11 cellular contexts compared by ENCODE assay signal in the genomic region with DNA sequence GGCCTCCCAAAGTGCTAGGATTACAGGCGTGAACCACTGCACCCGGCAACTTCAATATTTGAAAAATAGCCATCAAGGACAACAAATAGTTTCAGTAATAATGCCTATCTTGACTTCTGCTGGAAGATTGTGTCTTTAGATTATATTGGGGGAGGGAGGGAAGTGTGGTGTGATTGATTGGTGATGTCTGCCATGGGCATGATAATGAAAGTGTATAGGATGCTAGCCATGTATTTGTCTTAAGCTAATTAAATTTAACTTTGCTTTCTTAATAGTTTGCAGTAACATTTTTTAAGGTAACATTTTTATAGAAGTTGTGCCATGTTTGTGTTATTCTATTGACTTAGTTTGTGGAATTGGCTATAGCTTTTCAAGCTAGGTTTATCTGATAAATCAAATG. TPM values are rescaled to one million over a fixed set of nuclear protein-coding genes. Genes with fewer than 3 reads are reported as not detected.
A peak's percentile ranks its signal among the peaks of the same experiment; 100 is the strongest.
DNase-seq lines count a peak whose midpoint lies in the region; ATAC-seq and TF ChIP-seq lines count a peak whose summit lies in the region.
"Had no signal": no experiment of that assay in that cellular context is flagged by ENCODE, and none has a peak within 500 bp of the region (broad histone marks: within the 10 kb centered on the region; RNA-seq: fewer than 3 reads in every experiment).

No MANE protein-coding gene starts in this region.

- no peaks in the 10 kb centered on the region for H3K27me3 Mint-ChIP-seq in activated T-cell treated with anti-CD3 and anti-CD28 coated beads, Interleukin-2, amount 50 U/mL, for 72 hours (ENCODE audit: low read depth)
- H3K27me3 Mint-ChIP-seq in IgD-negative memory B cell: no peaks in the 10 kb centered on the region
- H3K27me3 Mint-ChIP-seq in central memory CD8-positive, alpha-beta T cell: no peaks in the 10 kb centered on the region

- no peaks in the 10 kb centered on the region for H3K9me2 ChIP-seq in Karpas-422 (replicated peaks; ENCODE audit: insufficient read depth, low read length)

- H3K4me3 ChIP-seq in parathyroid adenoma (ENCODE audit: low read depth, low read length): no peak overlapping the region
- no peak overlapping the region for H3K4me3 ChIP-seq in Karpas-422 (ENCODE audit: low read length)
- no peak overlapping the region for H3K4me3 ChIP-seq in brain microvascular endothelial cell (ENCODE audit: low read depth, low read length)
- H3K4me3 ChIP-seq: vagina had no signal

- TF ChIP-seq CTCF in parathyroid adenoma (IDR thresholded peaks at IDR 0.05) (no peak), brain microvascular endothelial cell (IDR thresholded peaks at IDR 0.05; ENCODE audit: low read depth, low read length, missing control alignments) (no peak)

- no peak for DNase-seq in activated T-cell treated with anti-CD3 and anti-CD28 coated beads, Interleukin-2, amount 50 U/mL, for 72 hours
- DNase-seq in activated T-cell treated with anti-CD3 and anti-CD28 coated beads, Interleukin-2, amount 50 U/mL, for 48 hours: no peak
- DNase-seq in central memory CD8-positive, alpha-beta T cell (ENCODE audit: low spot score in 2 of 2): no peak
- DNase-seq in Karpas-422 (no peak), brain microvascular endothelial cell (no peak)
- DNase-seq: caudate nucleus, NCI-H1694 had no signal

- no peak for ATAC-seq in activated T-cell treated with anti-CD3 and anti-CD28 coated beads, Interleukin-2, amount 50 U/mL, for 72 hours (replicated peaks in 1 of 2)
- no peak for ATAC-seq in central memory CD8-positive, alpha-beta T cell (replicated peaks; ENCODE audit: extremely low read depth, poor library complexity, severe bottlenecking)
- no peak for ATAC-seq in GM18511 (IDR thresholded peaks at IDR 0.05; ENCODE audit: unreplicated experiment)

- H2AFZ ChIP-seq in parathyroid adenoma: no peak overlapping the region
- no peak overlapping the region for H2AFZ ChIP-seq in Karpas-422 (ENCODE audit: low read length)

- peaks cover 60% of the 10 kb centered on the region for H3K4me1 Mint-ChIP-seq in activated T-cell treated with anti-CD3 and anti-CD28 coated beads, Interleukin-2, amount 50 U/mL, for 72 hours (ENCODE audit: low read depth)
- H3K4me1 Mint-ChIP-seq in IgD-negative memory B cell: peaks cover 31 to 42% (median 39%) of the 10 kb centered on the region in 3 donors
- H3K4me1 Mint-ChIP-seq in central memory CD8-positive, alpha-beta T cell: peaks cover 67% of the 10 kb centered on the region

- H3K9ac ChIP-seq in parathyroid adenoma (no peak overlapping the region), Karpas-422 (ENCODE audit: low read length) (no peak overlapping the region)

- H3K4me2 ChIP-seq in parathyroid adenoma (ENCODE audit: low read length) (peak overlapping the region; percentile 11), Karpas-422 (ENCODE audit: low read depth, low read length, poor library complexity, severe bottlenecking) (no peak overlapping the region)

- H3K4me3 Mint-ChIP-seq in activated T-cell treated with anti-CD3 and anti-CD28 coated beads, Interleukin-2, amount 50 U/mL, for 72 hours: peak overlapping the region; percentile 92
- peak overlapping the region; percentile 25 to 85 (median 65) for H3K4me3 Mint-ChIP-seq in IgD-negative memory B cell
- H3K4me3 Mint-ChIP-seq in central memory CD8-positive, alpha-beta T cell: peak overlapping the region; percentile 62

- no peaks in the 10 kb centered on the region for H3K9me3 Mint-ChIP-seq in activated T-cell treated with anti-CD3 and anti-CD28 coated beads, Interleukin-2, amount 50 U/mL, for 72 hours
- no peaks in the 10 kb centered on the region for H3K9me3 Mint-ChIP-seq in IgD-negative memory B cell
- H3K9me3 Mint-ChIP-seq in central memory CD8-positive, alpha-beta T cell: no peaks in the 10 kb centered on the region

- H3K4me1 ChIP-seq in parathyroid adenoma (no peaks in the 10 kb centered on the region), Karpas-422 (ENCODE audit: low read length) (no peaks in the 10 kb centered on the region)

- in situ Hi-C loops in brain microvascular endothelial cell (cut with HindIII; ENCODE audit: low pct_ligation_motif_present, low sequenced_read_pairs): no loop called here

- peaks cover 60% of the 10 kb centered on the region for H3K79me2 ChIP-seq in parathyroid adenoma
- H3K79me2 ChIP-seq in Karpas-422 (ENCODE audit: low read length): no peaks in the 10 kb centered on the region

- H3K36me3 ChIP-seq in parathyroid adenoma (ENCODE audit: control insufficient read depth, insufficient read depth, low read length): no peaks in the 10 kb centered on the region
- H3K36me3 ChIP-seq in Karpas-422 (ENCODE audit: insufficient read depth, low read length): no peaks in the 10 kb centered on the region
- H3K36me3 ChIP-seq in brain microvascular endothelial cell (replicated peaks): no peaks in the 10 kb centered on the region
- H3K36me3 ChIP-seq: vagina had no signal

- H3K27me3 ChIP-seq in parathyroid adenoma (ENCODE audit: control insufficient read depth, insufficient read depth, low read length) (no peaks in the 10 kb centered on the region), Karpas-422 (ENCODE audit: low read length) (no peaks in the 10 kb centered on the region), brain microvascular endothelial cell (replicated peaks) (no peaks in the 10 kb centered on the region)
- H3K27me3 ChIP-seq: vagina had no signal

- H4K20me1 ChIP-seq in Karpas-422 (ENCODE audit: insufficient read depth, low read depth, low read length): no peaks in the 10 kb centered on the region

- H3K9me3 ChIP-seq in parathyroid adenoma (ENCODE audit: control insufficient read depth, low read length) (no peaks in the 10 kb centered on the region), Karpas-422 (ENCODE audit: low read length) (no peaks in the 10 kb centered on the region)
- H3K9me3 ChIP-seq: vagina had no signal

- H3K27ac ChIP-seq in parathyroid adenoma: no peak overlapping the region
- H3K27ac ChIP-seq in Karpas-422 (ENCODE audit: low read length): no peak overlapping the region
- no peak overlapping the region for H3K27ac ChIP-seq in brain microvascular endothelial cell
- H3K27ac ChIP-seq: vagina had no signal

- peak overlapping the region; percentile 85 for H3K27ac Mint-ChIP-seq in activated T-cell treated with anti-CD3 and anti-CD28 coated beads, Interleukin-2, amount 50 U/mL, for 72 hours
- H3K27ac Mint-ChIP-seq in IgD-negative memory B cell: peak overlapping the region in 2 of 3 donors; percentile 46 to 67
- peak overlapping the region; percentile 71 for H3K27ac Mint-ChIP-seq in central memory CD8-positive, alpha-beta T cell (ENCODE audit: low read depth)

- H3K36me3 Mint-ChIP-seq in activated T-cell treated with anti-CD3 and anti-CD28 coated beads, Interleukin-2, amount 50 U/mL, for 72 hours (ENCODE audit: insufficient read depth in 2 of 2): peaks cover 10 to 19% of the 10 kb centered on the region in 2 donors
- no peaks in the 10 kb centered on the region for H3K36me3 Mint-ChIP-seq in IgD-negative memory B cell
- peaks cover 18% of the 10 kb centered on the region for H3K36me3 Mint-ChIP-seq in central memory CD8-positive, alpha-beta T cell (ENCODE audit: insufficient read depth)

RNA-seq across cellular contexts. Expression of gene JMY, which starts 4.6 kb away (rescaled TPM):
- total RNA-seq in activated T-cell treated with anti-CD3 and anti-CD28 coated beads, Interleukin-2, amount 50 U/mL, for 72 hours: 10 to 100 TPM; 39.7 to 56.2 TPM
- polyA plus RNA-seq in IgD-negative memory B cell: 4.6 TPM
- not detected in 2 replicates for total RNA-seq in Karpas-422 (2014; rRNA removed; shearing (Covaris generic); ENCODE audit: low replicate concordance)

Comparison
In these comparisons a context has a peak if more than half of its experiments do, and no peak if none do; other contexts are left out.
1. RNA of gene JMY, which starts 4.6 kb away (total RNA-seq): 39.7 to 56.2 TPM in activated T-cell treated with anti-CD3 and anti-CD28 coated beads, Interleukin-2, amount 50 U/mL, for 72 hours; not detected in Karpas-422; every median in the first group is over 10 times any median in the second.
2. Peak in every context shown above with its lines, with median percentiles within 50 percentile points of each other: H3K27ac Mint-ChIP-seq and H3K4me3 Mint-ChIP-seq.